1 cellular context compared by ENCODE assay signal in the genomic region with DNA sequence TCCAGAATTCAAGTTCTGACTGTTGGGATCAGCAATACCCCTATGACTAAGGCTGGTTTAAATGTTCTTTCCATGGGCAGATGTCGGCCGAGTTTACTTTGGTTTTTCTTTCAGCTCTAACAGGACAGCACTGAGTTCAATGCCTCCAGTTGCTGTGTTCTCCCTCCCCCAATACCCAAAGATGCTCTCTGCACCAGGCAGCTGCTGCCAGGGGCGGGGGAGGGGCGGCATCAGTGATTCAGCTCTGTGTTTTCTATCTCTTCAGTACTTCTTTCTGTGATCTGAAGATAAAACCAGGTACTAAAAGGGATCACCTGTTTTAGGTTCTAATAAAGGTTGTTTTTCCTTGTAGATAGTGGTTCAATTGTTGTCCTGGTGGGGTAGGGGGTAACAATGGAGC.
TF ChIP-seq lines count a peak whose summit lies in the region.

No MANE protein-coding gene starts in this region.

TF ChIP-seq in GM23338, 12 proteins besides CTCF, POLR2A, EP300 and RAD21 (continued from another document):
- TF ChIP-seq, protein P1, sequence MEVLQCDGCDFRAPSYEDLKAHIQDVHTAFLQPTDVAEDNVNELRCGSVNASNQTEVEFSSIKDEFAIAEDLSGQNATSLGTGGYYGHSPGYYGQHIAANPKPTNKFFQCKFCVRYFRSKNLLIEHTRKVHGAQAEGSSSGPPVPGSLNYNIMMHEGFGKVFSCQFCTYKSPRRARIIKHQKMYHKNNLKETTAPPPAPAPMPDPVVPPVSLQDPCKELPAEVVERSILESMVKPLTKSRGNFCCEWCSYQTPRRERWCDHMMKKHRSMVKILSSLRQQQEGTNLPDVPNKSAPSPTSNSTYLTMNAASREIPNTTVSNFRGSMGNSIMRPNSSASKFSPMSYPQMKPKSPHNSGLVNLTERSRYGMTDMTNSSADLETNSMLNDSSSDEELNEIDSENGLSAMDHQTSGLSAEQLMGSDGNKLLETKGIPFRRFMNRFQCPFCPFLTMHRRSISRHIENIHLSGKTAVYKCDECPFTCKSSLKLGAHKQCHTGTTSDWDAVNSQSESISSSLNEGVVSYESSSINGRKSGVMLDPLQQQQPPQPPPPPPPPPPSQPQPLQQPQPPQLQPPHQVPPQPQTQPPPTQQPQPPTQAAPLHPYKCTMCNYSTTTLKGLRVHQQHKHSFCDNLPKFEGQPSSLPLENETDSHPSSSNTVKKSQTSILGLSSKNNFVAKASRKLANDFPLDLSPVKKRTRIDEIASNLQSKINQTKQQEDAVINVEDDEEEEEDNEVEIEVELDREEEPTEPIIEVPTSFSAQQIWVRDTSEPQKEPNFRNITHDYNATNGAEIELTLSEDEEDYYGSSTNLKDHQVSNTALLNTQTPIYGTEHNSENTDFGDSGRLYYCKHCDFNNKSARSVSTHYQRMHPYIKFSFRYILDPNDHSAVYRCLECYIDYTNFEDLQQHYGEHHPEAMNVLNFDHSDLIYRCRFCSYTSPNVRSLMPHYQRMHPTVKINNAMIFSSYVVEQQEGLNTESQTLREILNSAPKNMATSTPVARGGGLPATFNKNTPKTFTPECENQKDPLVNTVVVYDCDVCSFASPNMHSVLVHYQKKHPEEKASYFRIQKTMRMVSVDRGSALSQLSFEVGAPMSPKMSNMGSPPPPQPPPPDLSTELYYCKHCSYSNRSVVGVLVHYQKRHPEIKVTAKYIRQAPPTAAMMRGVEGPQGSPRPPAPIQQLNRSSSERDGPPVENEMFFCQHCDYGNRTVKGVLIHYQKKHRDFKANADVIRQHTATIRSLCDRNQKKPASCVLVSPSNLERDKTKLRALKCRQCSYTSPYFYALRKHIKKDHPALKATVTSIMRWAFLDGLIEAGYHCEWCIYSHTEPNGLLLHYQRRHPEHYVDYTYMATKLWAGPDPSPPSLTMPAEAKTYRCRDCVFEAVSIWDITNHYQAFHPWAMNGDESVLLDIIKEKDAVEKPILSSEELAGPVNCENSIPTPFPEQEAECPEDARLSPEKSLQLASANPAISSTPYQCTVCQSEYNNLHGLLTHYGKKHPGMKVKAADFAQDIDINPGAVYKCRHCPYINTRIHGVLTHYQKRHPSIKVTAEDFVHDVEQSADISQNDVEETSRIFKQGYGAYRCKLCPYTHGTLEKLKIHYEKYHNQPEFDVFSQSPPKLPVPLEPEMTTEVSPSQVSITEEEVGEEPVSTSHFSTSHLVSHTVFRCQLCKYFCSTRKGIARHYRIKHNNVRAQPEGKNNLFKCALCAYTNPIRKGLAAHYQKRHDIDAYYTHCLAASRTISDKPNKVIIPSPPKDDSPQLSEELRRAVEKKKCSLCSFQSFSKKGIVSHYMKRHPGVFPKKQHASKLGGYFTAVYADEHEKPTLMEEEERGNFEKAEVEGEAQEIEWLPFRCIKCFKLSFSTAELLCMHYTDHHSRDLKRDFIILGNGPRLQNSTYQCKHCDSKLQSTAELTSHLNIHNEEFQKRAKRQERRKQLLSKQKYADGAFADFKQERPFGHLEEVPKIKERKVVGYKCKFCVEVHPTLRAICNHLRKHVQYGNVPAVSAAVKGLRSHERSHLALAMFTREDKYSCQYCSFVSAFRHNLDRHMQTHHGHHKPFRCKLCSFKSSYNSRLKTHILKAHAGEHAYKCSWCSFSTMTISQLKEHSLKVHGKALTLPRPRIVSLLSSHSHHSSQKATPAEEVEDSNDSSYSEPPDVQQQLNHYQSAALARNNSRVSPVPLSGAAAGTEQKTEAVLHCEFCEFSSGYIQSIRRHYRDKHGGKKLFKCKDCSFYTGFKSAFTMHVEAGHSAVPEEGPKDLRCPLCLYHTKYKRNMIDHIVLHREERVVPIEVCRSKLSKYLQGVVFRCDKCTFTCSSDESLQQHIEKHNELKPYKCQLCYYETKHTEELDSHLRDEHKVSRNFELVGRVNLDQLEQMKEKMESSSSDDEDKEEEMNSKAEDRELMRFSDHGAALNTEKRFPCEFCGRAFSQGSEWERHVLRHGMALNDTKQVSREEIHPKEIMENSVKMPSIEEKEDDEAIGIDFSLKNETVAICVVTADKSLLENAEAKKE (CRISPR knock-in tag; IDR thresholded peaks at IDR 0.05), result no peak
- TF ChIP-seq NANOG (IDR thresholded peaks at IDR 0.05; ENCODE audit: borderline replicate concordance) (no peak), ZNF114 (CRISPR knock-in tag; IDR thresholded peaks at IDR 0.05) (no peak)
